In the genomic region with DNA sequence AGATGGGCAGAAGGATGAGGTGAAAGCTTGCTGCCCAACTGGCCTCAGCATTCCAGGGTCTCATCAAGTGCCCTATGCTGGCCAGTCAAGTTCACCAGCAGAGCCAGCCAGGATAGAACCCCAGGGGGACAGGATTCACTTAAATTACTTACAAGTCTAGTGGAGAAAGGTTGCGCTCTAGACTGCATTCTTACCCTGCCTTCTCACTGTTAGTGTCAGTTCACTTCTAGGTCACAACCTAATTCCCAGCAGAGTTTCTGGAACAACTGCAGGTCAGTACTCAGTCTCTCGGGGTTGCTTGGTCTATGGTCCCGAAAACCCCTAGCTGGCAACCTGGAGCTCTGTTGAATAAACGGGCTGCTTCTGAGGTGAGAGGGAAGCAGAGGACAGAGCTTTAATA, we compare ENCODE assay signal across 16 cellular contexts. TPM values are rescaled to one million over a fixed set of nuclear protein-coding genes. Genes with fewer than 3 reads are reported as not detected.
DNase-seq lines count a peak whose midpoint lies in the region; ATAC-seq and TF ChIP-seq lines count a peak whose summit lies in the region.
"Had no signal": no experiment of that assay in that cellular context is flagged by ENCODE, and none has a peak within 500 bp of the region (broad histone marks: within the 10 kb centered on the region; RNA-seq: fewer than 3 reads in every experiment).

No MANE protein-coding gene starts in this region.

- H3K27me3 ChIP-seq in BLaER1: no peaks in the 10 kb centered on the region
- no peaks in the 10 kb centered on the region for H3K27me3 ChIP-seq in OCI-LY3 (ENCODE audit: low read depth, low read length)
- H3K27me3 ChIP-seq in CD4-positive, alpha-beta T cell (ENCODE audit: control insufficient read depth, insufficient read depth, low read length): no peaks in the 10 kb centered on the region

- H3K4me1 Mint-ChIP-seq in osteocyte (ENCODE audit: unreplicated experiment): no peaks in the 10 kb centered on the region
- no peaks in the 10 kb centered on the region for H3K4me1 Mint-ChIP-seq in activated CD8-positive, alpha-beta T cell treated with anti-CD3 and anti-CD28 coated beads for 36 hours (ENCODE audit: low read depth)
- H3K4me1 Mint-ChIP-seq in CD4-positive, alpha-beta T cell (ENCODE audit: low read depth): no peaks in the 10 kb centered on the region
- H3K4me1 Mint-ChIP-seq in immature natural killer cell: no peaks in the 10 kb centered on the region

- no peaks in the 10 kb centered on the region for H4K20me1 ChIP-seq in BLaER1
- H4K20me1 ChIP-seq in OCI-LY3 (ENCODE audit: insufficient read depth, low read length): no peaks in the 10 kb centered on the region

- peak; percentile 46 for DNase-seq in osteocyte (ENCODE audit: extremely low spot score, unreplicated experiment)
- no peak for DNase-seq in activated CD8-positive, alpha-beta T cell treated with anti-CD3 and anti-CD28 coated beads for 36 hours
- DNase-seq in CD4-positive, alpha-beta T cell: no peak
- no peak for DNase-seq in immature natural killer cell
- DNase-seq: C1 segment of cervical spinal cord; Caco-2; CD8-positive, alpha-beta T cell; DMS153; DND-41; GM23248; H7; HCEC 1CT had no signal

- H3K9ac ChIP-seq in BLaER1 (peak overlapping the region; percentile 9; the same call in 1 of the 2 replicates), OCI-LY3 (ENCODE audit: low read length) (peak overlapping the region; percentile 23; the same call in 1 of the 2 replicates)
- H3K9ac ChIP-seq: GM23248 had no signal

- H3K4me3 ChIP-seq in BLaER1 (no peak overlapping the region), OCI-LY3 (ENCODE audit: low read length) (peak overlapping the region; percentile 26)
- H3K4me3 ChIP-seq: GM23248 had no signal

- H3K36me3 ChIP-seq in BLaER1 (no peaks in the 10 kb centered on the region), OCI-LY3 (replicated peaks; ENCODE audit: low read depth, low read length) (no peaks in the 10 kb centered on the region)

- no peak overlapping the region for H2AFZ ChIP-seq in OCI-LY3 (ENCODE audit: low read depth, low read length)
- H2AFZ ChIP-seq: GM23248 had no signal

- peaks cover 62% of the 10 kb centered on the region for H3K4me1 ChIP-seq in BLaER1
- peaks cover 30% of the 10 kb centered on the region for H3K4me1 ChIP-seq in OCI-LY3 (ENCODE audit: low read length)
- H3K4me1 ChIP-seq: Caco-2 had no signal

- H3K79me2 ChIP-seq in OCI-LY3 (ENCODE audit: low read length): no peaks in the 10 kb centered on the region

- H3K4me3 Mint-ChIP-seq in osteocyte (ENCODE audit: unreplicated experiment) (no peak overlapping the region), immature natural killer cell (no peak overlapping the region)
- H3K4me3 Mint-ChIP-seq in activated CD8-positive, alpha-beta T cell treated with anti-CD3 and anti-CD28 coated beads for 36 hours: no peak overlapping the region
- H3K4me3 Mint-ChIP-seq in CD4-positive, alpha-beta T cell: no peak overlapping the region
- H3K4me3 Mint-ChIP-seq: CD8-positive, alpha-beta T cell had no signal

- intact Hi-C loops in activated CD8-positive, alpha-beta T cell treated with anti-CD3 and anti-CD28 coated beads for 36 hours (cut with micrococcal nuclease): loop anchor here (2.0 to 10.0 kb wide), 2 partner anchors 154 to 460 kb away; no protein-coding TSS in a partner anchor
- intact Hi-C loops in CD4-positive, alpha-beta T cell (cut with DNase I, micrococcal nuclease): loop anchor here (2.0 to 5.0 kb wide), 5 partner anchors 162 to 1080 kb away; no protein-coding TSS in a partner anchor

- no peaks in the 10 kb centered on the region for H3K36me3 Mint-ChIP-seq in osteocyte (ENCODE audit: unreplicated experiment)
- H3K36me3 Mint-ChIP-seq in activated CD8-positive, alpha-beta T cell treated with anti-CD3 and anti-CD28 coated beads for 36 hours (ENCODE audit: low read depth): no peaks in the 10 kb centered on the region
- no peaks in the 10 kb centered on the region for H3K36me3 Mint-ChIP-seq in CD4-positive, alpha-beta T cell (ENCODE audit: low read depth)
- no peaks in the 10 kb centered on the region for H3K36me3 Mint-ChIP-seq in immature natural killer cell
- H3K36me3 Mint-ChIP-seq: CD8-positive, alpha-beta T cell had no signal

- no peak for TF ChIP-seq CTCF in OCI-LY3 (IDR thresholded peaks at IDR 0.05; ENCODE audit: low read depth, low read length)
- TF ChIP-seq CTCF in osteocyte (IDR thresholded peaks at IDR 0.05): no peak
- no peak for TF ChIP-seq CTCF in activated CD8-positive, alpha-beta T cell treated with anti-CD3 and anti-CD28 coated beads for 36 hours (IDR thresholded peaks at IDR 0.05)
- no peak for TF ChIP-seq CTCF in CD4-positive, alpha-beta T cell (IDR thresholded peaks at IDR 0.05)

- CTCF ChIA-PET in activated CD8-positive, alpha-beta T cell treated with anti-CD3 and anti-CD28 coated beads for 36 hours (lab: Charles Lee): interaction anchor here (0.9 to 4.9 kb wide), 8 partner anchors 9 to 457 kb away, joined by 3 to 93 read pairs (median 12); no protein-coding TSS in a partner anchor
- CTCF ChIA-PET in CD4-positive, alpha-beta T cell (lab: Charles Lee): interaction anchor here (0.9 kb wide), 1 partner anchor 16 kb away, joined by 3 read pairs; no protein-coding TSS in a partner anchor

- H3K27ac Mint-ChIP-seq in osteocyte (ENCODE audit: unreplicated experiment) (no peak overlapping the region), immature natural killer cell (no peak overlapping the region)
- H3K27ac Mint-ChIP-seq in activated CD8-positive, alpha-beta T cell treated with anti-CD3 and anti-CD28 coated beads for 36 hours: no peak overlapping the region
- H3K27ac Mint-ChIP-seq in CD4-positive, alpha-beta T cell: no peak overlapping the region
- H3K27ac Mint-ChIP-seq: CD8-positive, alpha-beta T cell had no signal

- peak overlapping the region; percentile 81 for H3K4me2 ChIP-seq in BLaER1
- H3K4me2 ChIP-seq in OCI-LY3 (ENCODE audit: low read length): peak overlapping the region; percentile 57

- H3K9me3 ChIP-seq in BLaER1 (no peaks in the 10 kb centered on the region), OCI-LY3 (ENCODE audit: insufficient read depth, low read length) (no peaks in the 10 kb centered on the region)
- H3K9me3 ChIP-seq in CD4-positive, alpha-beta T cell (ENCODE audit: control insufficient read depth, low read length): no peaks in the 10 kb centered on the region
- H3K9me3 ChIP-seq: Caco-2 had no signal

- H3K27me3 Mint-ChIP-seq in osteocyte (ENCODE audit: unreplicated experiment): peaks cover 33% of the 10 kb centered on the region
- peaks cover 1% of the 10 kb centered on the region for H3K27me3 Mint-ChIP-seq in activated CD8-positive, alpha-beta T cell treated with anti-CD3 and anti-CD28 coated beads for 36 hours
- no peaks in the 10 kb centered on the region for H3K27me3 Mint-ChIP-seq in CD4-positive, alpha-beta T cell
- peaks cover 0 to 4% (median 0%) of the 10 kb centered on the region in 3 donors for H3K27me3 Mint-ChIP-seq in immature natural killer cell (ENCODE audit: low read depth in 3 of 3)

- no peaks in the 10 kb centered on the region for H3K9me3 Mint-ChIP-seq in osteocyte (ENCODE audit: unreplicated experiment)
- no peaks in the 10 kb centered on the region for H3K9me3 Mint-ChIP-seq in activated CD8-positive, alpha-beta T cell treated with anti-CD3 and anti-CD28 coated beads for 36 hours
- no peaks in the 10 kb centered on the region for H3K9me3 Mint-ChIP-seq in CD4-positive, alpha-beta T cell
- H3K9me3 Mint-ChIP-seq in immature natural killer cell: no peaks in the 10 kb centered on the region
- H3K9me3 Mint-ChIP-seq: CD8-positive, alpha-beta T cell had no signal

- ATAC-seq in activated CD8-positive, alpha-beta T cell treated with anti-CD3 and anti-CD28 coated beads for 36 hours: no peak
- no peak for ATAC-seq in CD4-positive, alpha-beta T cell (ENCODE audit: poor library complexity)
- ATAC-seq: CD8-positive, alpha-beta T cell had no signal

- peak overlapping the region; percentile 3; the same call in 1 of the 2 replicates for H3K27ac ChIP-seq in BLaER1
- H3K27ac ChIP-seq in OCI-LY3 (ENCODE audit: low read length): no peak overlapping the region
- H3K27ac ChIP-seq in CD4-positive, alpha-beta T cell (ENCODE audit: low read depth, low read length): no peak overlapping the region
- H3K27ac ChIP-seq: GM23248 had no signal

- POLR2A ChIA-PET in activated CD8-positive, alpha-beta T cell treated with anti-CD3 and anti-CD28 coated beads for 36 hours (lab: Charles Lee): no interaction called here
- POLR2A ChIA-PET in CD4-positive, alpha-beta T cell (lab: Charles Lee): no interaction called here

RNA-seq across cellular contexts. Expression of a gene that starts 32.9 kb away (rescaled TPM):
- 3.6 and 4.1 TPM in 2 replicates for total RNA-seq in osteocyte
- 1 to 10 TPM; 1.1 to 1.9 TPM for total RNA-seq in activated CD8-positive, alpha-beta T cell treated with anti-CD3 and anti-CD28 coated beads for 36 hours
- total RNA-seq in CD4-positive, alpha-beta T cell: not detected
- not detected for polyA plus RNA-seq in immature natural killer cell
- total RNA-seq: A172; Caco-2; CD8-positive, alpha-beta T cell had no signal

RNA-seq across cellular contexts. Expression of a gene that starts 46.2 kb away (rescaled TPM):
- total RNA-seq in osteocyte: 0.13 and 0.24 TPM in 2 replicates
- under 1 TPM; 0.59 to 0.69 TPM for total RNA-seq in activated CD8-positive, alpha-beta T cell treated with anti-CD3 and anti-CD28 coated beads for 36 hours
- under 1 TPM; 0.20 to 0.30 TPM for total RNA-seq in CD4-positive, alpha-beta T cell
- not detected for polyA plus RNA-seq in immature natural killer cell
- total RNA-seq: A172 had no signal
- polyA plus RNA-seq: GM23248, H1 had no signal
